In the genomic region with DNA sequence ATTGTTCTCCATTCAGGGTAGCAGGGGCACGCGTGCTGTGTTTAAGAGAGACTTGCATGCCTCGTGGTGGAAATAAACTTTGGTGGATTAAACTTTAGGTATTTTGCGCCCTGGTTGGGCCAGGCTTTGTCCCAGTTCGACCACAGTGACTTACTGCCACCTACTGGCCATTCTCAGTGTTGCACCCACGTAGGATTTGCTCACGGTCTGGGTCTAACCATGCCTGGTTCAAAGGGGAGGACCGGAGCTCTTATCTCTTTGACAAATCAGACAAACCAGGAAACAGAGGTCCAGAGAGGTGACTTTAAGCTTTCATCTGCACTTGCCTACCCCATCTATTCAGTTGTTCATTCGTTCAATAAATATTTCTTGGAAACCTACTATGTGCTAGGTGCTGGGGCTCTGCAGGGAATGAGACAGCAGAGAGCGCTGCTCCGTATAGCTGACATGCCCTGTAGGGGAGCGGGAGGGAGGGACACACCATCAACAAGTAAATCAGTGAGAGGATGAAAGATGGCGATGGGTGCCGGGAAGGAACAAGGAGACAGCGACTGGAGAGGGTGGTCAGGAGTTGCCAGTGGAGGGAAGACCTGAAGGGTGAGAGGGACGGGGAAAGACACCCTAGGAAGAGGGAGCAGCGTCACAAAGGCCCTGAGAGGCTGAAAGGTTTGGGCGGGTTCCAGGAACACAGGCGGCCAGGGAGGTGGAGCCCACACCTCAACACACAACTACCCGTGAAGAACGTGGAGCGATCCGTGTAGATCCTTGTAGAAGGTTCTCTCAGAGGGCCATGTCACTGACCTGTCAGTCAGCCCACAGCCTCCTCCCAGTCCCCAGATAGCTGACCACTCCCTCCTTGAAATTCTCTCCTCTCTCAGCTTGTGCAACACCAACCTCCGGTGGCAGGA, we compare ENCODE assay signal across 1 cellular context.
TF ChIP-seq lines count a peak whose summit lies in the region.

No MANE protein-coding gene starts in this region.

TF ChIP-seq in K562, 482 proteins besides CTCF, POLR2A, EP300 and RAD21 (continued from another document):
- peak; percentile 32; the same call in 1 of the 2 replicates for TF ChIP-seq DIDO1 (tag; IDR thresholded peaks at IDR 0.05; ENCODE audit: low read depth)
- 0 out of 2 replicates have a peak, but pooled peaks have one; percentile 8 for TF ChIP-seq ARID1B (IDR thresholded peaks at IDR 0.05)
- no peak for TF ChIP-seq ZNF316 (IDR thresholded peaks at IDR 0.05)
- TF ChIP-seq CBX3 (IDR thresholded peaks at IDR 0.05; ENCODE audit: borderline replicate concordance in 1 of 2, low read length in 2 of 2): 0 out of 3 replicates have a peak, but pooled peaks of 1 of the 2 experiments have one; percentile 38
- TF ChIP-seq ZNF518B (CRISPR knock-in tag; IDR thresholded peaks at IDR 0.05): 0 out of 2 replicates have a peak, but pooled peaks have one; percentile 43
- 0 out of 2 replicates have a peak, but pooled peaks have one; percentile 52 for TF ChIP-seq ETV1 (tag; conservative IDR thresholded peaks at IDR 0.05; ENCODE audit: low read depth)
- TF ChIP-seq THRB (CRISPR knock-in tag; conservative IDR thresholded peaks at IDR 0.05): peak; percentile 66; the same call in 1 of the 2 replicates
- no peak for TF ChIP-seq NCOA4 (IDR thresholded peaks at IDR 0.05; ENCODE audit: partially characterized antibody)
- TF ChIP-seq, protein P1, sequence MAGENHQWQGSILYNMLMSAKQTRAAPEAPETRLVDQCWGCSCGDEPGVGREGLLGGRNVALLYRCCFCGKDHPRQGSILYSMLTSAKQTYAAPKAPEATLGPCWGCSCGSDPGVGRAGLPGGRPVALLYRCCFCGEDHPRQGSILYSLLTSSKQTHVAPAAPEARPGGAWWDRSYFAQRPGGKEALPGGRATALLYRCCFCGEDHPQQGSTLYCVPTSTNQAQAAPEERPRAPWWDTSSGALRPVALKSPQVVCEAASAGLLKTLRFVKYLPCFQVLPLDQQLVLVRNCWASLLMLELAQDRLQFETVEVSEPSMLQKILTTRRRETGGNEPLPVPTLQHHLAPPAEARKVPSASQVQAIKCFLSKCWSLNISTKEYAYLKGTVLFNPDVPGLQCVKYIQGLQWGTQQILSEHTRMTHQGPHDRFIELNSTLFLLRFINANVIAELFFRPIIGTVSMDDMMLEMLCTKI (IDR thresholded peaks at IDR 0.05; ENCODE audit: partially characterized antibody): no peak
